8 cellular contexts compared by ENCODE assay signal in the genomic region with DNA sequence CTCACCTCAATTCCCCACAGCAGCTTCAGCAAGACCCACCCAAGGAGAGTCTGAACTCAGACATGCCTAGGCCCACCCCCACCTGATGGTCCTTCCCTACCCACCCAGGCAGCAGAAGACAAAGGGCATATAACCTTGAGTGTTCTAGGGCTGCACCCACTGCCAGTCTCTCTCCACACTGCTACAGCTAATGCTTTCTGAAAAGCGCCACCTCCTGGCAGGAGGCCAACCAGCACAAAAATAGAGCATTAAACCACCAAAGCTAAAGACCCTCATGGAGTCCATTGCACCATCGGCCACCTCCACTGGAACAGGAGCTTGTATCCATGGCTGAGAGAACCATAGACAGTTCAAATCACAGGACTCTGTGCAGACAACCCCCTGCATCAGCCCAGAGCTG. TPM values are rescaled to one million over a fixed set of nuclear protein-coding genes. Genes with fewer than 3 reads are reported as not detected.
A peak's percentile ranks its signal among the peaks of the same experiment; 100 is the strongest.
DNase-seq lines count a peak whose midpoint lies in the region; ATAC-seq and TF ChIP-seq lines count a peak whose summit lies in the region.

No MANE protein-coding gene starts in this region.

- H3K4me3 ChIP-seq in right atrium auricular region: no peak overlapping the region

- peaks cover 44% of the 10 kb centered on the region for H3K27me3 Mint-ChIP-seq in activated CD4-positive, alpha-beta T cell treated with anti-CD3 and anti-CD28 coated beads, Interleukin-2, amount 10 ng/mL, durations not matched to agents 24 days and 14 days

- peaks cover 8% of the 10 kb centered on the region for H3K36me3 Mint-ChIP-seq in activated CD4-positive, alpha-beta T cell treated with anti-CD3 and anti-CD28 coated beads, Interleukin-2, amount 10 ng/mL, durations not matched to agents 24 days and 14 days (ENCODE audit: low read depth)

- peak; percentile 53 for DNase-seq in Right ventricle myocardium superior
- no peak for DNase-seq in right atrium auricular region (ENCODE audit: low spot score)
- peak; percentile 88 for DNase-seq in activated CD4-positive, alpha-beta T cell treated with anti-CD3 and anti-CD28 coated beads, Interleukin-2, amount 10 ng/mL, durations not matched to agents 24 days and 14 days
- DNase-seq in erythroblast (lab: John Stamatoyannopoulos, UW): peak; percentile 43 to 56
- peak; percentile 41 for DNase-seq in stimulated activated CD8-positive, alpha-beta memory T cell treated with anti-CD3 and anti-CD28 coated beads, Interleukin-7, amount 100 ng/mL, for 24 hours (ENCODE audit: low read depth)
- DNase-seq in globus pallidus (ENCODE audit: low spot score): no peak
- DNase-seq in NCI-H446 treated with DMSO at 0.1 percent for 48 hours (lab: John Stamatoyannopoulos, UW): no peak

- no peak overlapping the region for H3K27ac ChIP-seq in right atrium auricular region

- no peak overlapping the region for H3K27ac Mint-ChIP-seq in activated CD4-positive, alpha-beta T cell treated with anti-CD3 and anti-CD28 coated beads, Interleukin-2, amount 10 ng/mL, durations not matched to agents 24 days and 14 days

- no peaks in the 10 kb centered on the region for H3K27me3 ChIP-seq in right atrium auricular region

- ATAC-seq in Right ventricle myocardium superior (ENCODE audit: poor library complexity) (no peak), GM18873 (IDR thresholded peaks at IDR 0.05; ENCODE audit: low FRiP score, unreplicated experiment) (no peak)

- TF ChIP-seq POLR2A in erythroblast (IDR thresholded peaks at IDR 0.05; ENCODE audit: low read length): no peak

- H3K9me3 Mint-ChIP-seq in activated CD4-positive, alpha-beta T cell treated with anti-CD3 and anti-CD28 coated beads, Interleukin-2, amount 10 ng/mL, durations not matched to agents 24 days and 14 days: peaks cover 13% of the 10 kb centered on the region

- peak in 1 of 2 donors; percentile 19 for TF ChIP-seq CTCF in right atrium auricular region (IDR thresholded peaks at IDR 0.05)

- no peaks in the 10 kb centered on the region for H3K4me1 ChIP-seq in right atrium auricular region

- no peaks in the 10 kb centered on the region for H3K36me3 ChIP-seq in right atrium auricular region

- H3K9me3 ChIP-seq in right atrium auricular region: no peaks in the 10 kb centered on the region

- H3K4me1 Mint-ChIP-seq in activated CD4-positive, alpha-beta T cell treated with anti-CD3 and anti-CD28 coated beads, Interleukin-2, amount 10 ng/mL, durations not matched to agents 24 days and 14 days: peaks cover 4% of the 10 kb centered on the region

- no peak overlapping the region for H3K4me3 Mint-ChIP-seq in activated CD4-positive, alpha-beta T cell treated with anti-CD3 and anti-CD28 coated beads, Interleukin-2, amount 10 ng/mL, durations not matched to agents 24 days and 14 days

- intact Hi-C loops in Right ventricle myocardium superior (cut with DNase I): no loop called here
- intact Hi-C loops in activated CD4-positive, alpha-beta T cell treated with anti-CD3 and anti-CD28 coated beads, Interleukin-2, amount 10 ng/mL, durations not matched to agents 24 days and 14 days (cut with micrococcal nuclease): loop anchor here (1.0 kb wide), 2 partner anchors 37 to 301 kb away; no protein-coding TSS in a partner anchor

RNA-seq across cellular contexts. Expression of gene RPL39L, which starts 11.3 kb away (rescaled TPM):
- total RNA-seq in Right ventricle myocardium superior (3.1 TPM), right atrium auricular region (10 to 100 TPM; 11.9 to 12.7 TPM)
- 10.4 and 11.7 TPM in 2 replicates for total RNA-seq in activated CD4-positive, alpha-beta T cell treated with anti-CD3 and anti-CD28 coated beads, Interleukin-2, amount 10 ng/mL, durations not matched to agents 24 days and 14 days

RNA-seq across cellular contexts. Expression of gene RTP1, which starts 46.7 kb away (rescaled TPM):
- total RNA-seq in Right ventricle myocardium superior: not detected
- total RNA-seq in right atrium auricular region: not detected
- not detected in 2 replicates for total RNA-seq in activated CD4-positive, alpha-beta T cell treated with anti-CD3 and anti-CD28 coated beads, Interleukin-2, amount 10 ng/mL, durations not matched to agents 24 days and 14 days

Comparison
In these comparisons a context has a peak if more than half of its experiments do, and no peak if none do; other contexts are left out.
1. DNase-seq: peak in Right ventricle myocardium superior (single experiment), activated CD4-positive, alpha-beta T cell treated with anti-CD3 and anti-CD28 coated beads, Interleukin-2, amount 10 ng/mL, durations not matched to agents 24 days and 14 days (single experiment), erythroblast (2 of 2) and stimulated activated CD8-positive, alpha-beta memory T cell treated with anti-CD3 and anti-CD28 coated beads, Interleukin-7, amount 100 ng/mL, for 24 hours (single experiment); none in right atrium auricular region (single experiment), globus pallidus (single experiment) and NCI-H446 treated with DMSO at 0.1 percent for 48 hours (single experiment).